In genomic region chr2:97673915-97674283, GRCh38 we compare ENCODE assay signal across 16 cellular contexts. TPM values are rescaled to one million over a fixed set of nuclear protein-coding genes. Genes with fewer than 3 reads are reported as not detected.
DNase-seq lines count a peak whose midpoint lies in the region; ATAC-seq, FAIRE-seq and TF ChIP-seq lines count a peak whose summit lies in the region.
"Had no signal": no experiment of that assay in that cellular context is flagged by ENCODE, and none has a peak within 500 bp of the region (broad histone marks: within the 10 kb centered on the region; RNA-seq: fewer than 3 reads in every experiment).

No MANE protein-coding gene starts in this region.

- SMC1A ChIA-PET in GM12878 (lab: Charles Lee; ENCODE audit: uncharacterized antibody, unreplicated experiment): interaction anchor here (1.0 to 2.0 kb wide), 3 partner anchors 9 to 17 kb away, joined by 3 to 17 read pairs (median 3); partner anchors contain the start of gene ACTR1B

- no peaks in the 10 kb centered on the region for H3K79me2 ChIP-seq in GM12878 (ENCODE audit: control insufficient read depth, insufficient read depth, low read length)

- no peaks in the 10 kb centered on the region for H3K27me3 ChIP-seq in GM12878 (replicated peaks in 1 of 2; ENCODE audit: control insufficient read depth in 2 of 2, insufficient read depth in 2 of 2, low read length in 1 of 2)
- H3K27me3 ChIP-seq: BE2C had no signal

- in situ Hi-C loops in GM12878 (cut with MboI): no loop called here
- in situ Hi-C loops in ACHN (cut with HindIII; ENCODE audit: low pct_ligation_motif_present, low pct_unique_long_range_greater_than_20kb, low sequenced_read_pairs): no loop called here

- no peaks in the 10 kb centered on the region for H3K9me3 ChIP-seq in GM12878 (replicated peaks; ENCODE audit: control insufficient read depth, insufficient read depth, low read length)
- H3K9me3 ChIP-seq: BE2C had no signal

- H3K4me1 ChIP-seq in GM12878 (ENCODE audit: control insufficient read depth, insufficient read depth, low read length): peaks cover 9% of the 10 kb centered on the region
- H3K4me1 ChIP-seq: BE2C had no signal

- RAD21 ChIA-PET in GM12878 (lab: Charles Lee; ENCODE audit: unreplicated experiment): interaction anchor here (1.7 to 1.8 kb wide), 2 partner anchors 10 to 11 kb away, joined by 7 to 8 read pairs; partner anchors contain the start of gene ACTR1B

- POLR2A ChIA-PET in GM12878 (lab: Charles Lee): interaction anchor here (0.8 to 2.4 kb wide), 3 partner anchors 11 to 22 kb away, joined by 3 to 40 read pairs (median 3); partner anchors contain the start of gene ACTR1B

- no peak for FAIRE-seq in GM12878 (lab: Jason Lieb, UNC)
- FAIRE-seq: GM18507 had no signal

- peak; percentile 76; a peak in 3 of 4 replicates for TF ChIP-seq EP300 in GM12878 (IDR thresholded peaks at IDR 0.05; ENCODE audit: borderline replicate concordance in 1 of 2, control insufficient read depth in 1 of 2, low read depth in 2 of 2, low read length in 2 of 2)

- ATAC-seq in GM12878 (peak; percentile 84), GM21825 (IDR thresholded peaks at IDR 0.05; ENCODE audit: unreplicated experiment) (no peak)
- peak; percentile 76 for ATAC-seq in stimulated activated memory B cell treated with anti-CD40 and anti-IgM and Interleukin-4, amounts not matched to agents 10 μg/mL and 1 μg/mL and 100 μg/mL, for 72 hours

- BruUV-seq in GM12878 (replicated peaks; lab: Mats Ljungman, UMichigan): no TSS peak

- TF ChIP-seq RAD21 in GM12878 (IDR thresholded peaks at IDR 0.05; ENCODE audit: insufficient read depth, low read depth, low read length): no peak

- H3K27me3 Mint-ChIP-seq in activated T-cell treated with anti-CD3 and anti-CD28 coated beads, Interleukin-2, amount 50 U/mL, for 24 hours: no peaks in the 10 kb centered on the region
- peaks cover 6% of the 10 kb centered on the region for H3K27me3 Mint-ChIP-seq in stimulated activated memory B cell treated with anti-CD40 and anti-IgM and Interleukin-4, amounts not matched to agents 10 μg/mL and 1 μg/mL and 100 μg/mL, for 72 hours

- CTCF ChIA-PET in GM12878 (lab: Yijun Ruan, JAX): interaction anchor here (0.8 to 1.5 kb wide), 3 partner anchors 9 to 83 kb away, joined by 3 to 12 read pairs (median 7); partner anchors contain the start of gene ACTR1B

- no peak for TF ChIP-seq POLR2A in GM12878 (IDR thresholded peaks at IDR 0.05; ENCODE audit: low read depth, low read length)

- no peaks in the 10 kb centered on the region for H3K36me3 ChIP-seq in GM12878 (ENCODE audit: control insufficient read depth in 2 of 2, insufficient read depth in 2 of 2, low read length in 1 of 2)
- H3K36me3 ChIP-seq: BE2C had no signal

- 0 out of 2 replicates have a peak overlapping the region, but pooled peaks have one; percentile 22 for H3K4me2 ChIP-seq in GM12878 (ENCODE audit: control insufficient read depth, insufficient read depth)

- H3K27ac Mint-ChIP-seq in activated T-cell treated with anti-CD3 and anti-CD28 coated beads, Interleukin-2, amount 50 U/mL, for 24 hours: peak overlapping the region; percentile 87
- no peak overlapping the region for H3K27ac Mint-ChIP-seq in stimulated activated memory B cell treated with anti-CD40 and anti-IgM and Interleukin-4, amounts not matched to agents 10 μg/mL and 1 μg/mL and 100 μg/mL, for 72 hours

- H3K36me3 Mint-ChIP-seq in activated T-cell treated with anti-CD3 and anti-CD28 coated beads, Interleukin-2, amount 50 U/mL, for 24 hours (ENCODE audit: low read depth): peaks cover 3% of the 10 kb centered on the region
- no peaks in the 10 kb centered on the region for H3K36me3 Mint-ChIP-seq in stimulated activated memory B cell treated with anti-CD40 and anti-IgM and Interleukin-4, amounts not matched to agents 10 μg/mL and 1 μg/mL and 100 μg/mL, for 72 hours

- H3K4me3 ChIP-seq in GM12878: no peak overlapping the region

- H3K4me1 Mint-ChIP-seq in activated T-cell treated with anti-CD3 and anti-CD28 coated beads, Interleukin-2, amount 50 U/mL, for 24 hours (ENCODE audit: low read depth): peaks cover 42% of the 10 kb centered on the region
- H3K4me1 Mint-ChIP-seq in stimulated activated memory B cell treated with anti-CD40 and anti-IgM and Interleukin-4, amounts not matched to agents 10 μg/mL and 1 μg/mL and 100 μg/mL, for 72 hours: peaks cover 26% of the 10 kb centered on the region

- H3K27ac ChIP-seq in GM12878 (ENCODE audit: control insufficient read depth, insufficient read depth): 0 out of 2 replicates have a peak overlapping the region, but pooled peaks have one; percentile 36

- H3K4me3 Mint-ChIP-seq in activated T-cell treated with anti-CD3 and anti-CD28 coated beads, Interleukin-2, amount 50 U/mL, for 24 hours: no peak overlapping the region
- H3K4me3 Mint-ChIP-seq in stimulated activated memory B cell treated with anti-CD40 and anti-IgM and Interleukin-4, amounts not matched to agents 10 μg/mL and 1 μg/mL and 100 μg/mL, for 72 hours: no peak overlapping the region
- H3K4me3 Mint-ChIP-seq: brain, H9 had no signal

- intact Hi-C loops in GM12878 (cut with micrococcal nuclease; ENCODE audit: unreplicated experiment): no loop called here

- peak overlapping the region; percentile 16; the same call in 1 of the 2 replicates for H2AFZ ChIP-seq in GM12878 (ENCODE audit: control insufficient read depth, low read depth, low read length)

- no peak for TF ChIP-seq CTCF in GM12878 (IDR thresholded peaks at IDR 0.05 in 2 of 3, conservative IDR thresholded peaks at IDR 0.05 in 1 of 3; ENCODE audit: control insufficient read depth in 2 of 3, extremely low read depth in 1 of 3, insufficient read depth in 1 of 3, low read depth in 3 of 3, low read length in 3 of 3)

- DNase-seq in activated T-cell treated with anti-CD3 and anti-CD28 coated beads, Interleukin-2, amount 50 U/mL, for 24 hours: no peak
- DNase-seq in activated T-cell treated with anti-CD3 and anti-CD28 coated beads for 4 hours (no peak), NCI-H526 treated with DMSO at 0.1 percent for 48 hours (lab: John Stamatoyannopoulos, UW) (peak; percentile 5), GM12878 (ENCODE audit: low read depth, low spot score) (no peak), ACHN (no peak), NOMO-1 treated with dmso at 0.1 percent for 144 hours (lab: John Stamatoyannopoulos, UW; ENCODE audit: unreplicated experiment) (no peak)
- DNase-seq: BE2C; effector CD4-positive, alpha-beta T cell; H9; mammary epithelial cell; NCI-H345; SW 1271 had no signal

- H3K9ac ChIP-seq in GM12878 (ENCODE audit: control insufficient read depth, insufficient read depth, low read length): 0 out of 2 replicates have a peak overlapping the region, but pooled peaks have one; percentile 7

- H3K9me3 Mint-ChIP-seq in activated T-cell treated with anti-CD3 and anti-CD28 coated beads, Interleukin-2, amount 50 U/mL, for 24 hours: no peaks in the 10 kb centered on the region
- no peaks in the 10 kb centered on the region for H3K9me3 Mint-ChIP-seq in stimulated activated memory B cell treated with anti-CD40 and anti-IgM and Interleukin-4, amounts not matched to agents 10 μg/mL and 1 μg/mL and 100 μg/mL, for 72 hours

- 14% methylated on average over 8 of the region's 8 CpGs for WGBS in GM12878 (ENCODE audit: insufficient coverage, insufficient replicate concordance, low lambda C conversion rate, missing lambda C conversion rate)

- H4K20me1 ChIP-seq in GM12878 (ENCODE audit: control insufficient read depth, insufficient read depth): no peaks in the 10 kb centered on the region

RNA-seq across cellular contexts. Expression of gene C2orf92, which starts 4.4 kb away (rescaled TPM):
- 46.6 and 50.3 TPM in 2 replicates for total RNA-seq in GM12878 (2013; cell fraction: nucleolus; rRNA removed)
- 3.7 and 3.8 TPM in 2 replicates for total RNA-seq in GM12878 (2014; rRNA removed)
- total RNA-seq in GM12878 (2014; rRNA removed; fragmentation: Illumina TruSeq; extraction: Trizol): 3.5 and 3.6 TPM in 2 replicates
- 3.4 and 3.5 TPM in 2 replicates for total RNA-seq in GM12878 (2021)
- 3.6 TPM for polyA plus RNA-seq in GM12878 (2011; ENCODE audit: low read depth)
- 10.1 and 10.5 TPM in 2 replicates for polyA plus RNA-seq in GM12878 (2011; rRNA removed)
- 3.8 and 4.4 TPM in 2 replicates for polyA plus RNA-seq in GM12878 (2011; cell fraction: cytosol; rRNA removed)
- 25.1 and 36.4 TPM in 2 replicates for polyA plus RNA-seq in GM12878 (2011; cell fraction: nucleus; rRNA removed)
- 5.2 and 5.9 TPM in 2 replicates for polyA plus RNA-seq in GM12878 (2012)
- polyA plus RNA-seq in GM12878 (2014; fragmentation: Illumina TruSeq; extraction: Trizol): 3.2 and 4.1 TPM in 2 replicates
- polyA plus RNA-seq in GM12878 (2014; fragmentation: Nextera tagmentation; extraction: Ambion mirVana): under 1 TPM; 0.40 to 0.75 TPM
- polyA plus RNA-seq in GM12878 (2014; rRNA removed): 1.8 and 3.8 TPM in 2 replicates
- 1 to 10 TPM; 2.1 to 4.5 TPM for polyA plus RNA-seq in GM12878 (2016; fragmentation: Nextera tagmentation; extraction: Ambion mirVana)
- polyA minus RNA-seq in GM12878 (2011; rRNA and poly(A)+ RNA removed): 5.6 and 11.5 TPM in 2 replicates
- polyA minus RNA-seq in GM12878 (2011; cell fraction: cytosol; rRNA and poly(A)+ RNA removed): 2.8 and 4.4 TPM in 2 replicates
- 13.2 and 18.9 TPM in 2 replicates for polyA minus RNA-seq in GM12878 (2011; cell fraction: nucleus; rRNA and poly(A)+ RNA removed)

RNA-seq across cellular contexts. Expression of gene ACTR1B, which starts 10.1 kb away (rescaled TPM):
- 73.9 and 75.5 TPM in 2 replicates for total RNA-seq in GM12878 (2013; cell fraction: nucleolus; rRNA removed)
- total RNA-seq in GM12878 (2014; rRNA removed) (42.6 and 45.4 TPM in 2 replicates), GM12878 (2014; rRNA removed; fragmentation: Illumina TruSeq; extraction: Trizol) (29.2 and 29.3 TPM in 2 replicates), GM12878 (2021) (57.3 and 59.2 TPM in 2 replicates)
- polyA plus RNA-seq in GM12878 (2011; ENCODE audit: low read depth): 21.5 TPM
- polyA plus RNA-seq in GM12878 (2011; rRNA removed) (28.7 and 44.8 TPM in 2 replicates), GM12878 (2014; fragmentation: Illumina TruSeq; extraction: Trizol) (10.1 and 25.4 TPM in 2 replicates), GM12878 (2014; fragmentation: Nextera tagmentation; extraction: Ambion mirVana) (1 to 10 TPM; 1.3 to 5.2 TPM), GM12878 (2014; rRNA removed) (60.5 and 62.8 TPM in 2 replicates), GM12878 (2016; fragmentation: Nextera tagmentation; extraction: Ambion mirVana) (10 to 100 TPM; 44.8 to 51.5 TPM)
- polyA plus RNA-seq in GM12878 (2011; cell fraction: cytosol; rRNA removed): 73.0 and 85.0 TPM in 2 replicates
- polyA plus RNA-seq in GM12878 (2011; cell fraction: nucleus; rRNA removed): 226 and 285 TPM in 2 replicates
- polyA plus RNA-seq in GM12878 (2012): 44.3 and 60.0 TPM in 2 replicates
- polyA minus RNA-seq in GM12878 (2011; rRNA and poly(A)+ RNA removed): 42.1 and 82.5 TPM in 2 replicates
- 22.9 and 23.1 TPM in 2 replicates for polyA minus RNA-seq in GM12878 (2011; cell fraction: cytosol; rRNA and poly(A)+ RNA removed)
- polyA minus RNA-seq in GM12878 (2011; cell fraction: nucleus; rRNA and poly(A)+ RNA removed): 56.5 and 66.0 TPM in 2 replicates

RNA-seq across cellular contexts. Expression of gene COX5B, which starts 28.0 kb away (rescaled TPM):
- total RNA-seq in GM12878 (2013; cell fraction: nucleolus; rRNA removed): 36.3 and 36.8 TPM in 2 replicates
- total RNA-seq in GM12878 (2014; rRNA removed) (426 and 472 TPM in 2 replicates), GM12878 (2014; rRNA removed; fragmentation: Illumina TruSeq; extraction: Trizol) (120 and 128 TPM in 2 replicates), GM12878 (2021) (248 and 277 TPM in 2 replicates)
- 110 TPM for polyA plus RNA-seq in GM12878 (2011; ENCODE audit: low read depth)
- polyA plus RNA-seq in GM12878 (2011; rRNA removed) (260 and 333 TPM in 2 replicates), GM12878 (2014; fragmentation: Illumina TruSeq; extraction: Trizol) (17.3 and 69.5 TPM in 2 replicates), GM12878 (2014; fragmentation: Nextera tagmentation; extraction: Ambion mirVana) (100 to 1,000 TPM; 150 to 392 TPM), GM12878 (2014; rRNA removed) (475 and 518 TPM in 2 replicates), GM12878 (2016; fragmentation: Nextera tagmentation; extraction: Ambion mirVana) (100 to 1,000 TPM; 466 to 490 TPM)
- polyA plus RNA-seq in GM12878 (2011; cell fraction: cytosol; rRNA removed): 402 and 510 TPM in 2 replicates
- 318 and 448 TPM in 2 replicates for polyA plus RNA-seq in GM12878 (2011; cell fraction: nucleus; rRNA removed)
- 189 and 226 TPM in 2 replicates for polyA plus RNA-seq in GM12878 (2012)
- polyA minus RNA-seq in GM12878 (2011; rRNA and poly(A)+ RNA removed): 43.7 and 68.6 TPM in 2 replicates
- 59.8 and 64.1 TPM in 2 replicates for polyA minus RNA-seq in GM12878 (2011; cell fraction: cytosol; rRNA and poly(A)+ RNA removed)
- 29.5 and 45.5 TPM in 2 replicates for polyA minus RNA-seq in GM12878 (2011; cell fraction: nucleus; rRNA and poly(A)+ RNA removed)

RNA-seq across cellular contexts. Expression of gene ZAP70, which starts 39.5 kb away (rescaled TPM):
- 0.90 and 2.2 TPM in 2 replicates for total RNA-seq in GM12878 (2013; cell fraction: nucleolus; rRNA removed)
- total RNA-seq in GM12878 (2014; rRNA removed) (1.9 and 2.1 TPM in 2 replicates), GM12878 (2014; rRNA removed; fragmentation: Illumina TruSeq; extraction: Trizol) (0.89 and 0.97 TPM in 2 replicates), GM12878 (2021) (2.5 and 2.9 TPM in 2 replicates)
- polyA plus RNA-seq in GM12878 (2011; ENCODE audit: low read depth): 0.80 TPM
- polyA plus RNA-seq in GM12878 (2011; rRNA removed) (0.18 TPM in 1 of 2 replicates, not detected in the other), GM12878 (2014; fragmentation: Illumina TruSeq; extraction: Trizol) (0.37 and 0.46 TPM in 2 replicates), GM12878 (2014; fragmentation: Nextera tagmentation; extraction: Ambion mirVana) (under 1 TPM in 1 of 2 experiments, not detected in 1; 0.20 TPM), GM12878 (2014; rRNA removed) (2.4 and 2.9 TPM in 2 replicates), GM12878 (2016; fragmentation: Nextera tagmentation; extraction: Ambion mirVana) (1 to 10 TPM; 1.2 to 2.3 TPM)
- 0.09 and 0.15 TPM in 2 replicates for polyA plus RNA-seq in GM12878 (2011; cell fraction: cytosol; rRNA removed)
- 1.3 TPM in 2 replicates for polyA plus RNA-seq in GM12878 (2011; cell fraction: nucleus; rRNA removed)
- 0.81 and 1.4 TPM in 2 replicates for polyA plus RNA-seq in GM12878 (2012)
- polyA minus RNA-seq in GM12878 (2011; rRNA and poly(A)+ RNA removed): not detected in 2 replicates
- not detected in 2 replicates for polyA minus RNA-seq in GM12878 (2011; cell fraction: cytosol; rRNA and poly(A)+ RNA removed)
- not detected in 2 replicates for polyA minus RNA-seq in GM12878 (2011; cell fraction: nucleus; rRNA and poly(A)+ RNA removed)
